In the genomic region with DNA sequence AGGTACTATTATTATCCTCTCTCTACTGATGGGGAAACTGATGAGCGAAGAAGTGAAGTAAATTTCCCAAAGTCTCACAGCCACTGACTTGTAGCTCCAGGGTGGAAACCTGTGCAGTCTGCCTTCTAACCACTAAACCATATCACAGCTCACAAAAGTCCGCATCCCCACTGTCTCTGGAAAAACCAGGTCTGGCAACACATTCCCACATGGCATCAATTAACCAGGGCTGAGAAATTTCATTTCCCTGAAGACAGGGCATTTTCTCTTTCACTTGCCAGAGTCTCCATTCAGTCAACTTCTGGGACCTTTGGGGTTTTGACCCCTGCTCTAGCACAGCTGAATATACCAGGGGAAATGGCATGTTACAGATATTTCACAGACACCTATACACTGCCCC, we compare ENCODE assay signal across 1 cellular context.
TF ChIP-seq lines count a peak whose summit lies in the region.

No MANE protein-coding gene starts in this region.

TF ChIP-seq in SK-N-SH, 30 proteins besides CTCF, POLR2A, EP300 and RAD21:
- TF ChIP-seq RCOR1 (IDR thresholded peaks at IDR 0.05; ENCODE audit: low read length), result peak; percentile 50; the same call in 1 of the 2 replicates
- TF ChIP-seq RFX5 (IDR thresholded peaks at IDR 0.05; ENCODE audit: low read length), result no peak
